In genomic region chr16:66272461-66272860, GRCh38 we compare ENCODE assay signal across 23 cellular contexts.
"Had no signal": no experiment of that assay in that cellular context is flagged by ENCODE, and none has a peak within 500 bp of the region (broad histone marks: within the 10 kb centered on the region; RNA-seq: fewer than 3 reads in every experiment).

No MANE protein-coding gene starts in this region.

- H3K4me3 ChIP-seq: adrenal gland, ascending aorta, esophagus muscularis mucosa, right lobe of liver, skin epidermis, stomach, suprapubic skin, tibial nerve had no signal

- H3K9me3 Mint-ChIP-seq: activated T-helper 17 cell treated with anti-CD3 and anti-CD28 coated beads, Interleukin-2, amount 50 U/mL, for 72 hours; natural killer cell treated with Interleukin-12 subunit alpha and Interleukin-12 subunit beta and Interleukin-15 and Interleukin-18, amount 100 ng/mL, for 72 hours had no signal

- ATAC-seq: activated T-helper 17 cell treated with anti-CD3 and anti-CD28 coated beads, Interleukin-2, amount 50 U/mL, for 72 hours; effector memory CD8-positive, alpha-beta T cell; natural killer cell treated with Interleukin-12 subunit alpha and Interleukin-12 subunit beta and Interleukin-15 and Interleukin-18, amount 100 ng/mL, for 72 hours; right lobe of liver; stimulated activated memory B cell treated with anti-CD40 and anti-IgM and Interleukin-4, amounts not matched to agents 10 μg/mL and 1 μg/mL and 100 μg/mL, for 72 hours had no signal

- H3K27ac ChIP-seq: adrenal gland, ascending aorta, brain microvascular endothelial cell, esophagus muscularis mucosa, right lobe of liver, stomach, suprapubic skin, tibial nerve, VCaP had no signal

- H3K36me3 ChIP-seq: adrenal gland, ascending aorta, brain microvascular endothelial cell, esophagus muscularis mucosa, right lobe of liver, stomach, suprapubic skin, tibial nerve had no signal

- H3K4me2 ChIP-seq: SK-N-SH had no signal

- DNase-seq: activated CD4-positive, alpha-beta T cell treated with anti-CD3 and anti-CD28 coated beads, Interleukin-2, amount 50 U/mL, for 4 hours; activated T-cell treated with anti-CD3 and anti-CD28 coated beads, Interleukin-2, amount 50 U/mL, for 1 hour; brain microvascular endothelial cell; caudate nucleus; effector memory CD8-positive, alpha-beta T cell; glutamatergic neuron; hippocampal formation; nucleus accumbens; SK-N-SH; stomach; T-helper 2 cell had no signal

- H3K4me1 Mint-ChIP-seq: stimulated activated memory B cell treated with anti-CD40 and anti-IgM and Interleukin-4, amounts not matched to agents 10 μg/mL and 1 μg/mL and 100 μg/mL, for 72 hours had no signal

- H3K9me3 ChIP-seq: ascending aorta, esophagus muscularis mucosa, right lobe of liver, SK-N-SH, stomach, suprapubic skin had no signal

- H3K27ac Mint-ChIP-seq: activated naive CD8-positive, alpha-beta T cell; activated T-helper 17 cell treated with anti-CD3 and anti-CD28 coated beads, Interleukin-2, amount 50 U/mL, for 72 hours; natural killer cell treated with Interleukin-12 subunit alpha and Interleukin-12 subunit beta and Interleukin-15 and Interleukin-18, amount 100 ng/mL, for 72 hours; stimulated activated memory B cell treated with anti-CD40 and anti-IgM and Interleukin-4, amounts not matched to agents 10 μg/mL and 1 μg/mL and 100 μg/mL, for 72 hours had no signal

- H3K4me1 ChIP-seq: ascending aorta had no signal

- H3K9ac ChIP-seq: SK-N-SH had no signal

- H3K27me3 ChIP-seq: adrenal gland, ascending aorta, brain microvascular endothelial cell, esophagus muscularis mucosa, right lobe of liver, suprapubic skin, tibial nerve had no signal

- H3K36me3 Mint-ChIP-seq: stimulated activated memory B cell treated with anti-CD40 and anti-IgM and Interleukin-4, amounts not matched to agents 10 μg/mL and 1 μg/mL and 100 μg/mL, for 72 hours had no signal

- H3K4me3 Mint-ChIP-seq: activated naive CD8-positive, alpha-beta T cell; activated T-helper 17 cell treated with anti-CD3 and anti-CD28 coated beads, Interleukin-2, amount 50 U/mL, for 72 hours; effector memory CD8-positive, alpha-beta T cell; natural killer cell treated with Interleukin-12 subunit alpha and Interleukin-12 subunit beta and Interleukin-15 and Interleukin-18, amount 100 ng/mL, for 72 hours; stimulated activated memory B cell treated with anti-CD40 and anti-IgM and Interleukin-4, amounts not matched to agents 10 μg/mL and 1 μg/mL and 100 μg/mL, for 72 hours had no signal
